8 cellular contexts compared by ENCODE assay signal in genomic region chr5:122076669-122077450, GRCh38. TPM values are rescaled to one million over a fixed set of nuclear protein-coding genes. Genes with fewer than 3 reads are reported as not detected.
DNase-seq lines count a peak whose midpoint lies in the region; ATAC-seq and TF ChIP-seq lines count a peak whose summit lies in the region.

No MANE protein-coding gene starts in this region.

- no peaks in the 10 kb centered on the region for H4K20me1 ChIP-seq in GM23338 (replicated peaks; ENCODE audit: insufficient read depth)

- TF ChIP-seq CTCF in GM23338 (conservative IDR thresholded peaks at IDR 0.05; ENCODE audit: low read depth in 2 of 2) = peak; percentile 90 to 95
- peak; percentile 82 for TF ChIP-seq CTCF in WTC11 (IDR thresholded peaks at IDR 0.05)
- TF ChIP-seq CTCF in epithelial cell of proximal tubule (conservative IDR thresholded peaks at IDR 0.05; ENCODE audit: low read depth, low read length) = peak; percentile 96

- H3K27me3 Mint-ChIP-seq in GM23338 (ENCODE audit: insufficient read depth, low read depth, poor library complexity) = peaks cover 30% of the 10 kb centered on the region
- H3K27me3 Mint-ChIP-seq in WTC11 (ENCODE audit: low read depth) = peaks cover 45% of the 10 kb centered on the region
- H3K27me3 Mint-ChIP-seq in stimulated activated naive CD8-positive, alpha-beta T cell treated with anti-CD3 and anti-CD28 coated beads, Interleukin-15, Interleukin-2, amounts not matched to agents 100 ng/mL and 50 ng/mL, for 24 hours = peaks cover 72% of the 10 kb centered on the region

- H3K4me3 Mint-ChIP-seq in GM23338 (peak overlapping the region; percentile 78), WTC11 (peak overlapping the region; percentile 84)
- H3K4me3 Mint-ChIP-seq in stimulated activated naive CD8-positive, alpha-beta T cell treated with anti-CD3 and anti-CD28 coated beads, Interleukin-15, Interleukin-2, amounts not matched to agents 100 ng/mL and 50 ng/mL, for 24 hours = peak overlapping the region; percentile 74

- H3K36me3 Mint-ChIP-seq in GM23338 (ENCODE audit: low read depth) (no peaks in the 10 kb centered on the region), WTC11 (no peaks in the 10 kb centered on the region)
- H3K36me3 Mint-ChIP-seq in stimulated activated naive CD8-positive, alpha-beta T cell treated with anti-CD3 and anti-CD28 coated beads, Interleukin-15, Interleukin-2, amounts not matched to agents 100 ng/mL and 50 ng/mL, for 24 hours (ENCODE audit: low read depth) = no peaks in the 10 kb centered on the region

- H3K9me3 Mint-ChIP-seq in GM23338 (no peaks in the 10 kb centered on the region), WTC11 (no peaks in the 10 kb centered on the region)
- H3K9me3 Mint-ChIP-seq in stimulated activated naive CD8-positive, alpha-beta T cell treated with anti-CD3 and anti-CD28 coated beads, Interleukin-15, Interleukin-2, amounts not matched to agents 100 ng/mL and 50 ng/mL, for 24 hours = no peaks in the 10 kb centered on the region

- H3K4me3 ChIP-seq in GM23338 = peak overlapping the region; percentile 74
- H3K4me3 ChIP-seq in epithelial cell of proximal tubule (ENCODE audit: low read depth, low read length) = peak overlapping the region; percentile 82
- peak overlapping the region; percentile 73 for H3K4me3 ChIP-seq in mesodermal cell (ENCODE audit: extremely low read depth, insufficient read depth, low read length, poor library complexity, severe bottlenecking)

- POLR2A ChIA-PET in WTC11 (lab: Charles Lee) = interaction anchor here (0.9 kb wide), 1 partner anchor 39 kb away, joined by 3 read pairs; no protein-coding TSS in a partner anchor

- peaks cover 40% of the 10 kb centered on the region for H3K27me3 ChIP-seq in GM23338 (ENCODE audit: insufficient read depth)

- H3K4me1 ChIP-seq in GM23338 (ENCODE audit: insufficient read depth) (peaks cover 13% of the 10 kb centered on the region), mesodermal cell (ENCODE audit: control insufficient read depth, insufficient read depth, low read length, poor library complexity, severe bottlenecking) (peaks cover 31% of the 10 kb centered on the region)

- 2% methylated on average over 30 to 39 of the region's 48 CpGs for WGBS in mesodermal cell (ENCODE audit: insufficient coverage in 2 of 2), 2 experiments

- H3K27ac ChIP-seq in GM23338 (ENCODE audit: low read depth) (no peak overlapping the region), mesodermal cell (ENCODE audit: low read depth, low read length, severe bottlenecking) (peak overlapping the region; percentile 88)

- H3K9me3 ChIP-seq in mesodermal cell (ENCODE audit: control insufficient read depth, low read length) = no peaks in the 10 kb centered on the region

- ATAC-seq in GM23338 (peak; percentile 79), WTC11 (peak; percentile 81), GM18861 (IDR thresholded peaks at IDR 0.05; ENCODE audit: unreplicated experiment) (no peak)

- DNase-seq in Daoy (ENCODE audit: low read depth) (peak; percentile 90), GM23338 (ENCODE audit: low spot score) (peak; percentile 88), NCI-H146 treated with DMSO at 0.1 percent for 48 hours (lab: John Stamatoyannopoulos, UW; ENCODE audit: unreplicated experiment) (peak; percentile 37), WTC11 (ENCODE audit: low spot score) (peak; percentile 94), epithelial cell of proximal tubule (ENCODE audit: low read depth) (no peak)

- CTCF ChIA-PET in WTC11 (lab: Charles Lee) = interaction anchor here (0.5 to 2.6 kb wide), 46 partner anchors 8 to 385 kb away, joined by 3 to 24 read pairs (median 4); partner anchors contain the start of genes SRFBP1 and ZNF474

- peak overlapping the region; percentile 99 for H2AFZ ChIP-seq in GM23338

- H3K36me3 ChIP-seq in GM23338 (ENCODE audit: insufficient read depth) = no peaks in the 10 kb centered on the region
- H3K36me3 ChIP-seq in mesodermal cell (ENCODE audit: control insufficient read depth, insufficient read depth, low read length) = peaks cover 34% of the 10 kb centered on the region

- H3F3A ChIP-seq in GM23338 (replicated peaks; ENCODE audit: low read depth) = no peaks in the 10 kb centered on the region

- H3K4me1 Mint-ChIP-seq in GM23338 (peaks cover 24% of the 10 kb centered on the region), WTC11 (peaks cover 24% of the 10 kb centered on the region)
- peaks cover 26% of the 10 kb centered on the region for H3K4me1 Mint-ChIP-seq in stimulated activated naive CD8-positive, alpha-beta T cell treated with anti-CD3 and anti-CD28 coated beads, Interleukin-15, Interleukin-2, amounts not matched to agents 100 ng/mL and 50 ng/mL, for 24 hours (ENCODE audit: low read depth)

- H3K79me2 ChIP-seq in GM23338 (replicated peaks; ENCODE audit: insufficient read depth) = no peaks in the 10 kb centered on the region

- H3K27ac Mint-ChIP-seq in GM23338 (no peak overlapping the region), WTC11 (no peak overlapping the region)
- H3K27ac Mint-ChIP-seq in stimulated activated naive CD8-positive, alpha-beta T cell treated with anti-CD3 and anti-CD28 coated beads, Interleukin-15, Interleukin-2, amounts not matched to agents 100 ng/mL and 50 ng/mL, for 24 hours = no peak overlapping the region

- no peaks in the 10 kb centered on the region for H3K9me2 ChIP-seq in GM23338 (ENCODE audit: insufficient read depth)

- peak overlapping the region; percentile 96 for H3K4me2 ChIP-seq in GM23338

TF ChIP-seq in GM23338, 12 proteins besides CTCF, POLR2A, EP300 and RAD21:
- peak; percentile 33 for TF ChIP-seq EZH2 (IDR thresholded peaks at IDR 0.05; ENCODE audit: low read depth, unreplicated experiment)
- no peak for TF ChIP-seq NANOG (IDR thresholded peaks at IDR 0.05; ENCODE audit: borderline replicate concordance)

TF ChIP-seq in WTC11, 78 proteins besides CTCF, POLR2A, EP300 and RAD21 (continues in another document):
- TF ChIP-seq HMGXB4 (CRISPR knock-in tag; IDR thresholded peaks at IDR 0.05) (peak; percentile 62; the same call in 1 of the 2 replicates), ERG (CRISPR knock-in tag; IDR thresholded peaks at IDR 0.05) (no peak), USF2 (CRISPR knock-in tag; IDR thresholded peaks at IDR 0.05) (no peak)

RNA-seq across cellular contexts. Expression of gene LOX, which starts 1.2 kb away (rescaled TPM):
- total RNA-seq in Daoy (2014; rRNA removed; shearing (Covaris generic)) = 59.7 and 66.5 TPM in 2 replicates
- total RNA-seq in GM23338 (2014; rRNA removed; shearing (Covaris generic)) = 1.2 and 1.8 TPM in 2 replicates
- polyA plus RNA-seq in GM23338 (2016; fragmentation: Nextera tagmentation; extraction: Ambion mirVana) = 1.1 and 1.5 TPM in 2 replicates
- total RNA-seq in WTC11 (2021) = 1.3 to 2.8 TPM (median 2.2 TPM) in 3 replicates
- total RNA-seq in epithelial cell of proximal tubule = 6.1 and 14.9 TPM in 2 replicates
- 257 TPM for polyA plus RNA-seq in mesodermal cell (2013, experiment 1 of 2)
- polyA plus RNA-seq in mesodermal cell (2013, experiment 2 of 2) = 186 TPM

RNA-seq across cellular contexts. Expression of gene ZNF474, which starts 52.5 kb away (rescaled TPM):
- 0.92 and 1.8 TPM in 2 replicates for total RNA-seq in Daoy (2014; rRNA removed; shearing (Covaris generic))
- total RNA-seq in GM23338 (2014; rRNA removed; shearing (Covaris generic)) = 0.59 TPM in 1 of 2 replicates, not detected in the other
- not detected in 2 replicates for polyA plus RNA-seq in GM23338 (2016; fragmentation: Nextera tagmentation; extraction: Ambion mirVana)
- total RNA-seq in WTC11 (2021) (not detected in 3 replicates), epithelial cell of proximal tubule (not detected in 2 replicates)
- polyA plus RNA-seq in mesodermal cell (2013, experiment 1 of 2) = 0.63 TPM
- polyA plus RNA-seq in mesodermal cell (2013, experiment 2 of 2) = 0.56 TPM
